In the genomic region with DNA sequence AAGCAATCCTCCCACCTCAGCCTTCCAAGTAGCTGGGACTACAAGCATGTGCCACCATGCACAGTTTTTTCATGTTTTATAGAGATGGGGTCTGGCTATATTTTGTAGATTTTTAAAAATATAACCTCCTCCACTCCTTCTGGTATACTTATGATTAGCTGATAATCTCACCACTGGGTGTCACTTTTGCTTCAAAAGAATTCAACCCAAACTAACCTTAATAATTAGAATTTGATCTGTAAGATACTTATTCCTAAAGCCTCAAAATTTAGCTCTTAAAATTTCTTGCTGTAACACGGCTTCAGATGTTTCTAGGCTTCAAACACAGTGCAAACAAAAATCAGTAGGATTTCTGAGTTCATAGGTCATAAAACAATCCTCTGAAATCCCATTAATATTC, we compare ENCODE assay signal across 17 cellular contexts.
DNase-seq lines count a peak whose midpoint lies in the region; ATAC-seq, FAIRE-seq and TF ChIP-seq lines count a peak whose summit lies in the region.
"Had no signal": no experiment of that assay in that cellular context is flagged by ENCODE, and none has a peak within 500 bp of the region (broad histone marks: within the 10 kb centered on the region; RNA-seq: fewer than 3 reads in every experiment).

No MANE protein-coding gene starts in this region.

- no peaks in the 10 kb centered on the region; the same call in 2 of the 3 replicates for H3K9me3 Mint-ChIP-seq in GM23338
- H3K9me3 Mint-ChIP-seq: activated naive CD8-positive, alpha-beta T cell treated with anti-CD3 and anti-CD28 coated beads, Interleukin-2, amount 10 ng/mL, durations not matched to agents 7 days and 5 days had no signal

- H3K27ac Mint-ChIP-seq in GM23338 = no peak overlapping the region
- H3K27ac Mint-ChIP-seq: activated naive CD8-positive, alpha-beta T cell treated with anti-CD3 and anti-CD28 coated beads, Interleukin-2, amount 10 ng/mL, durations not matched to agents 7 days and 5 days; naive thymus-derived CD4-positive, alpha-beta T cell had no signal

- H3K9me2 ChIP-seq in GM23338 (ENCODE audit: insufficient read depth) = no peaks in the 10 kb centered on the region

- DNase-seq in D721Med (ENCODE audit: insufficient read length, low spot score) (no peak), cerebellar cortex (ENCODE audit: low spot score) (peak; percentile 8), HepG2 (ENCODE audit: low spot score) (no peak), ureter (ENCODE audit: low spot score) (no peak), DMS153 (lab: John Stamatoyannopoulos, UW) (no peak), GM23338 (ENCODE audit: low spot score) (no peak), NCI-H1417 treated with DMSO at 0.1 percent for 48 hours (lab: John Stamatoyannopoulos, UW) (no peak)
- DNase-seq: activated CD4-positive, alpha-beta T cell treated with anti-CD3 and anti-CD28 coated beads for 48 hours; activated naive CD8-positive, alpha-beta T cell treated with anti-CD3 and anti-CD28 coated beads, Interleukin-2, amount 10 ng/mL, durations not matched to agents 7 days and 5 days; activated T-cell treated with anti-CD3 and anti-CD28 coated beads, Interleukin-2, amount 50 U/mL, for 1 hour; left ventricle myocardium superior; naive thymus-derived CD4-positive, alpha-beta T cell; NCI-H1105; NCI-H510A; psoas muscle had no signal

- H4K20me1 ChIP-seq in KMS-11 (ENCODE audit: insufficient read depth) (no peaks in the 10 kb centered on the region), HepG2 (ENCODE audit: insufficient read depth, low read length) (no peaks in the 10 kb centered on the region), GM23338 (replicated peaks; ENCODE audit: insufficient read depth) (no peaks in the 10 kb centered on the region)

- H3K79me2 ChIP-seq in KMS-11 (ENCODE audit: insufficient read depth, low read depth) = no peaks in the 10 kb centered on the region
- H3K79me2 ChIP-seq in HepG2 (ENCODE audit: insufficient read depth, low read length) = no peaks in the 10 kb centered on the region
- H3K79me2 ChIP-seq in GM23338 (replicated peaks; ENCODE audit: insufficient read depth) = no peaks in the 10 kb centered on the region

- H3F3A ChIP-seq in GM23338 (replicated peaks; ENCODE audit: low read depth) = no peaks in the 10 kb centered on the region

- no peak for TF ChIP-seq RAD21 in HepG2 (CRISPR knock-in tag; IDR thresholded peaks at IDR 0.05)

- peaks cover 11% of the 10 kb centered on the region for H3K4me1 Mint-ChIP-seq in GM23338

- no peaks in the 10 kb centered on the region for H3K9me3 ChIP-seq in HepG2 (ENCODE audit: low read length)
- H3K9me3 ChIP-seq: psoas muscle had no signal

- H3K4me2 ChIP-seq in KMS-11 = no peak overlapping the region
- no peak overlapping the region for H3K4me2 ChIP-seq in HepG2 (ENCODE audit: low read depth, low read length)
- H3K4me2 ChIP-seq in GM23338 = no peak overlapping the region

- POLR2A ChIA-PET in HepG2 (lab: Yijun Ruan, JAX) = no interaction called here

- no peak for FAIRE-seq in D721Med (lab: Jason Lieb, UNC)
- no peak for FAIRE-seq in HepG2 (lab: Jason Lieb, UNC)

- H3K4me1 ChIP-seq in KMS-11 (ENCODE audit: low read depth, poor library complexity, severe bottlenecking) = no peaks in the 10 kb centered on the region
- no peaks in the 10 kb centered on the region for H3K4me1 ChIP-seq in HepG2 (ENCODE audit: insufficient read depth, low read length)
- H3K4me1 ChIP-seq in GM23338 (ENCODE audit: insufficient read depth) = peaks cover 13% of the 10 kb centered on the region
- H3K4me1 ChIP-seq: psoas muscle had no signal

- intact Hi-C loops in HepG2 (cut with micrococcal nuclease; ENCODE audit: unreplicated experiment) = loop anchor here (10.0 kb wide), 1 partner anchor 105 kb away; no protein-coding TSS in a partner anchor

- CTCF ChIA-PET in HepG2 (lab: Yijun Ruan, JAX; ENCODE audit: low intra/inter-chr PET ratio, low total read pairs) = no interaction called here

- no TSS peak for BruUV-seq in HepG2 (replicated peaks; lab: Mats Ljungman, UMichigan)

- no peak overlapping the region for H3K27ac ChIP-seq in KMS-11
- H3K27ac ChIP-seq in HepG2 (ENCODE audit: extremely low read length, insufficient read depth, low read length) = no peak overlapping the region
- no peak overlapping the region for H3K27ac ChIP-seq in GM23338 (ENCODE audit: low read depth)
- H3K27ac ChIP-seq: C4-2B, psoas muscle had no signal

- H3K36me3 Mint-ChIP-seq in GM23338 (ENCODE audit: low read depth) = peaks cover 22% of the 10 kb centered on the region

- TF ChIP-seq POLR2A in HepG2 (IDR thresholded peaks at IDR 0.05; ENCODE audit: insufficient read depth in 1 of 2, low read depth in 2 of 2, low read length in 2 of 2) = no peak

- H3K36me3 ChIP-seq in KMS-11 (ENCODE audit: insufficient read depth) = no peaks in the 10 kb centered on the region
- peaks cover 2 to 10% of the 10 kb centered on the region in 2 experiments; a peak in 2 of 5 replicates for H3K36me3 ChIP-seq in HepG2 (replicated peaks in 1 of 2; ENCODE audit: control insufficient read depth in 1 of 2, insufficient read depth in 2 of 2, low read length in 2 of 2)
- H3K36me3 ChIP-seq in GM23338 (ENCODE audit: insufficient read depth) = peaks cover 3% of the 10 kb centered on the region; the same call in 1 of the 2 replicates

- in situ Hi-C loops in HepG2 (cut with HindIII; ENCODE audit: extremely low pct_ligation_motif_present, low pct_unique_long_range_greater_than_20kb) = no loop called here

- H3K4me3 Mint-ChIP-seq in GM23338 = no peak overlapping the region
- H3K4me3 Mint-ChIP-seq: activated naive CD8-positive, alpha-beta T cell treated with anti-CD3 and anti-CD28 coated beads, Interleukin-2, amount 10 ng/mL, durations not matched to agents 7 days and 5 days; naive thymus-derived CD4-positive, alpha-beta T cell had no signal

- TF ChIP-seq EP300 in HepG2 (IDR thresholded peaks at IDR 0.05; ENCODE audit: low read depth in 2 of 2, low read length in 2 of 2) = no peak
- no peak for TF ChIP-seq EP300 in HepG2 (CRISPR knock-in tag; IDR thresholded peaks at IDR 0.05; ENCODE audit: borderline replicate concordance)

- H3K27me3 ChIP-seq in KMS-11 (ENCODE audit: insufficient read depth, low read depth) = no peaks in the 10 kb centered on the region
- H3K27me3 ChIP-seq in HepG2 (ENCODE audit: control insufficient read depth in 1 of 2, insufficient read depth in 2 of 2, low read length in 2 of 2) = no peaks in the 10 kb centered on the region
- no peaks in the 10 kb centered on the region for H3K27me3 ChIP-seq in GM23338 (ENCODE audit: insufficient read depth)

- TF ChIP-seq CTCF in D721Med (IDR thresholded peaks at IDR 0.05; ENCODE audit: insufficient read depth, missing control alignments) (peak; percentile 13), KMS-11 (conservative IDR thresholded peaks at IDR 0.05; ENCODE audit: low read depth, low read length) (0 out of 2 replicates have a peak, but pooled peaks have one; percentile 13), HepG2 (CRISPR knock-in tag; IDR thresholded peaks at IDR 0.05) (no peak), GM23338 (conservative IDR thresholded peaks at IDR 0.05; ENCODE audit: low read depth in 2 of 2) (peak in 1 of 2 experiments; percentile 37; a peak in 3 of 4 replicates)

- WGBS in HepG2 (ENCODE audit: low lambda C conversion rate) = 82% methylated on average over 1 of the region's 1 CpG

- H2AFZ ChIP-seq in KMS-11 (ENCODE audit: low read depth) (no peak overlapping the region), HepG2 (ENCODE audit: low read length) (no peak overlapping the region), GM23338 (no peak overlapping the region)

- H3K4me3 ChIP-seq in KMS-11 (IDR thresholded peaks at IDR 0.05; ENCODE audit: insufficient read depth, low read depth, low read length) (no peak overlapping the region), HepG2 (replicated peaks in 1 of 3; ENCODE audit: insufficient read depth in 1 of 3, low read depth in 2 of 3, low read length in 3 of 3) (no peak overlapping the region), GM23338 (no peak overlapping the region)
- H3K4me3 ChIP-seq: psoas muscle had no signal

- peaks cover 6% of the 10 kb centered on the region for H3K27me3 Mint-ChIP-seq in GM23338 (ENCODE audit: insufficient read depth, low read depth, poor library complexity)
- H3K27me3 Mint-ChIP-seq: activated naive CD8-positive, alpha-beta T cell treated with anti-CD3 and anti-CD28 coated beads, Interleukin-2, amount 10 ng/mL, durations not matched to agents 7 days and 5 days; naive thymus-derived CD4-positive, alpha-beta T cell had no signal

- ATAC-seq in HepG2 = no peak
- no peak for ATAC-seq in GM23338
- ATAC-seq: left ventricle myocardium superior; naive thymus-derived CD4-positive, alpha-beta T cell; psoas muscle had no signal

- H3K9ac ChIP-seq in KMS-11 (no peak overlapping the region), HepG2 (ENCODE audit: insufficient read depth, low read depth, low read length) (no peak overlapping the region)

TF ChIP-seq in HepG2, 621 proteins besides CTCF, POLR2A, EP300 and RAD21:
- TF ChIP-seq STAG1 (CRISPR knock-in tag; IDR thresholded peaks at IDR 0.05) = peak; percentile 32
- TF ChIP-seq HIVEP1 (CRISPR knock-in tag; IDR thresholded peaks at IDR 0.05) = no peak

TF ChIP-seq in GM23338, 12 proteins besides CTCF, POLR2A, EP300 and RAD21 (continues in another document):
- TF ChIP-seq JUNB (IDR thresholded peaks at IDR 0.05; ENCODE audit: unreplicated experiment) (no peak), CREB1 (CRISPR knock-in tag; IDR thresholded peaks at IDR 0.05; ENCODE audit: low read depth) (no peak), STAT1 (IDR thresholded peaks at IDR 0.05; ENCODE audit: unreplicated experiment) (no peak), NANOG (IDR thresholded peaks at IDR 0.05; ENCODE audit: borderline replicate concordance) (no peak), ZNF331 (CRISPR knock-in tag; IDR thresholded peaks at IDR 0.05; ENCODE audit: low read depth) (no peak), EZH2phosphoT487 (IDR thresholded peaks at IDR 0.05; ENCODE audit: unreplicated experiment) (no peak)
- TF ChIP-seq, protein P1, sequence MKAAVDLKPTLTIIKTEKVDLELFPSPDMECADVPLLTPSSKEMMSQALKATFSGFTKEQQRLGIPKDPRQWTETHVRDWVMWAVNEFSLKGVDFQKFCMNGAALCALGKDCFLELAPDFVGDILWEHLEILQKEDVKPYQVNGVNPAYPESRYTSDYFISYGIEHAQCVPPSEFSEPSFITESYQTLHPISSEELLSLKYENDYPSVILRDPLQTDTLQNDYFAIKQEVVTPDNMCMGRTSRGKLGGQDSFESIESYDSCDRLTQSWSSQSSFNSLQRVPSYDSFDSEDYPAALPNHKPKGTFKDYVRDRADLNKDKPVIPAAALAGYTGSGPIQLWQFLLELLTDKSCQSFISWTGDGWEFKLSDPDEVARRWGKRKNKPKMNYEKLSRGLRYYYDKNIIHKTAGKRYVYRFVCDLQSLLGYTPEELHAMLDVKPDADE (IDR thresholded peaks at IDR 0.05) = no peak
